19 cellular contexts compared by ENCODE assay signal in the genomic region with DNA sequence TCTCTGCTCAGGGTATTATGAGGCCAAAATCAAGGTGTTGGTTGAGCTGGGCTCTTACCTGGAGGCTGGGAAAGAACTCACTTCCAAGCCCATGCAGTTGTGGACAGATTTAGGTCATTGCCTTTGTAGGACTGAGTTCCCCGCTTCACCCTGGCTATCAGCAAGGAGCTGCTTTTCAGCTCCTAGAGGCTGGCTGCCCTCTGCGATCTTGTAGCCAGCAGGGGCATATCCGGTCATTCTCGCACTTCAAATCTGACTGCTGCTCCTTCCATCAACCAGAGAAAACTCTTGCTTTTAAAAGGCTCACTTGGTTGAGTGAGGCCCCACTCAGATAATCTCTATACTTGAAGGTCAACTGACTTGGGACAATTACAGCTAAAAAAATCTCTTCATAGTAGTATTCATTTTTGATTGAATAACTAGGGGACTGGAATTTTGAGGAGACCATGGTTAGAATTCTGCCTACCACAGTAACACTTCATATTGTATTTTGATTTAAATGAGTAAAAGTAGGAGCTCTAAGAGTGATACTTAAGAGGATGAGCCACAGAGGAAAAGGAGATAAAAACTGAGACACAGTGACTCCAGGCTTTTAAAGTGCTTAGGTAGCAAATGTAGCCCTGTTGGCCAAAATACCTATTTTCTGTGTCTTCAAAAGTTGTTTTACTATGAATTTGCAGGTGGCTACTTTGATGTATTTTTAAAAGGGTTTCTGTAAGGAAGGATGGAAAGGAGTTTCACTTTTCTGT.
DNase-seq lines count a peak whose midpoint lies in the region; ATAC-seq lines count a peak whose summit lies in the region.
"Had no signal": no experiment of that assay in that cellular context is flagged by ENCODE, and none has a peak within 500 bp of the region (broad histone marks: within the 10 kb centered on the region; RNA-seq: fewer than 3 reads in every experiment).

No MANE protein-coding gene starts in this region.

- intact Hi-C loops in Right ventricle myocardium inferior (cut with DNase I), result no loop called here
- intact Hi-C loops in cardiac septum (cut with DNase I), result no loop called here

- peak overlapping the region; percentile 53 for H3K27ac ChIP-seq in epithelial cell of prostate
- H3K27ac ChIP-seq: body of pancreas, HL-60, WERI-Rb-1 had no signal

- DNase-seq in Right ventricle myocardium inferior (ENCODE audit: missing footprints), result no peak
- no peak for DNase-seq in cardiac septum (ENCODE audit: low spot score)
- DNase-seq in epithelial cell of prostate (ENCODE audit: low read depth, low spot score), result no peak
- peak; percentile 69 for DNase-seq in islet precursor cell
- peak; percentile 31 for DNase-seq in smooth muscle cell of the brain vasculature (ENCODE audit: low read depth, low spot score)
- DNase-seq in G401 (ENCODE audit: low spot score), result no peak
- no peak for DNase-seq in H4 (ENCODE audit: low spot score)
- no peak for DNase-seq in NCI-H2196 treated with DMSO at 0.1 percent for 48 hours (lab: John Stamatoyannopoulos, UW; ENCODE audit: unreplicated experiment)
- DNase-seq: activated naive CD4-positive, alpha-beta T cell treated with Interleukin-2 at 50 U/mL for 16 hours; CD4-positive, CD25-positive, alpha-beta regulatory T cell; effector CD4-positive, alpha-beta T cell; NCI-H2029; NCI-H526 treated with DMSO at 0.1 percent for 48 hours; stimulated activated CD4-positive, alpha-beta T cell treated with anti-CD3 and anti-CD28 coated beads, Interleukin-1b, Interleukin-23, amount 100 ng/mL, for 48 hours; SW 1271; WERI-Rb-1 had no signal

- peak; percentile 79 for ATAC-seq in Right ventricle myocardium inferior
- ATAC-seq: body of pancreas, Panc1 had no signal

- in situ Hi-C loops in G401 (cut with HindIII; ENCODE audit: low sequenced_read_pairs), result no loop called here

Comparison
In these comparisons a context has a peak if more than half of its experiments do, and no peak if none do; other contexts are left out.
1. DNase-seq: peak in islet precursor cell (single experiment) and smooth muscle cell of the brain vasculature (single experiment); none in Right ventricle myocardium inferior (single experiment), cardiac septum (single experiment), epithelial cell of prostate (single experiment), G401 (single experiment), H4 (single experiment) and NCI-H2196 treated with DMSO at 0.1 percent for 48 hours (single experiment).